In the genomic region with DNA sequence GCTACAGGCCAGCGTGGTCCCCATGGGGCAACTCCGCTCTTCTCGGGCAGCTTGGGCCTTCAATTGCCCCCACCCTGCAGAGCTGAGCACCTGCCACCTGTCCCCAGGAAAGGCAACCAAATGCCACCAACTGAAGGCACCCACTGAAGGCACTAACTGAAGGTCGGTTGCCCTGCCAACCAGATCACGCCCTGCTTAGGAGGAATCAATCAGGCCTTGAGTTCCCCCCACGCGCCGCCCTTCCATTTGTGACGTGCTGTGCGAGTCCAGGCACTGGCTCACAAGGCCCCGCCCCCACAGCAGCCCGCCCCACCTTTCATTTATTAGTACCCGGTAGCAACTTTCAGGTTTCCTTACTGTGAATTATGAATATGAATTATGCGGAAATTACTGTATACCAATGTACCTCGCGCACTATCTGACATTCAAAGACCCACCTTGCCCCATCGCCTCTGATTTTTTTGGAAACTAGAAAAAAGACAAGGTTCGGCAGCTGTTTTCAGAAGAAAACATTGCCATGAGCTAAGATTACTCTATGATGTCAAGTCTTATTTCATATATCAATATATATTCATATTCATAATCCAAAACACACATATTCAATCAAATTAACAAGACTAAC, we compare ENCODE assay signal across 21 cellular contexts.
DNase-seq lines count a peak whose midpoint lies in the region; ATAC-seq, FAIRE-seq and TF ChIP-seq lines count a peak whose summit lies in the region.
"Had no signal": no experiment of that assay in that cellular context is flagged by ENCODE, and none has a peak within 500 bp of the region (broad histone marks: within the 10 kb centered on the region; RNA-seq: fewer than 3 reads in every experiment).

No MANE protein-coding gene starts in this region.

- no peak overlapping the region for H2BK12ac ChIP-seq in neuronal stem cell (ENCODE audit: low read length)

- no peak for FAIRE-seq in GM12892 (lab: Jason Lieb, UNC)
- FAIRE-seq: H54, HTR-8/SVneo had no signal

- peak overlapping the region; percentile 71 for H3K18ac ChIP-seq in neuronal stem cell (ENCODE audit: low read length)

- H3K27me3 Mint-ChIP-seq in activated naive CD4-positive, alpha-beta T cell treated with anti-CD3 and anti-CD28 coated beads for 36 hours (ENCODE audit: low read depth) = peaks cover 14% of the 10 kb centered on the region
- peaks cover 12% of the 10 kb centered on the region for H3K27me3 Mint-ChIP-seq in activated T-helper 17 cell treated with anti-CD3 and anti-CD28 coated beads, Interleukin-2, amount 50 U/mL, for 72 hours

- H2AK5ac ChIP-seq in neuronal stem cell (ENCODE audit: low read depth, low read length) = no peak overlapping the region

- ATAC-seq in activated naive CD4-positive, alpha-beta T cell treated with anti-CD3 and anti-CD28 coated beads, Interleukin-2, amount 50 U/mL, for 72 hours = peak; percentile 63 to 69
- ATAC-seq in activated T-helper 17 cell treated with anti-CD3 and anti-CD28 coated beads, Interleukin-2, amount 50 U/mL, for 72 hours (replicated peaks) = peak; percentile 78
- ATAC-seq: PC-3 had no signal

- no peak overlapping the region for H3K4me2 ChIP-seq in neuronal stem cell (ENCODE audit: insufficient read depth, low read length, poor library complexity, severe bottlenecking)
- H3K4me2 ChIP-seq: BLaER1, KMS-11 had no signal

- no peak overlapping the region for H3K27ac ChIP-seq in neuronal stem cell (replicated peaks; ENCODE audit: low read length)
- H3K27ac ChIP-seq: 22Rv1, BLaER1, KMS-11 had no signal

- peaks cover 0 to 8% (median 0%) of the 10 kb centered on the region in 3 experiments for H3K27me3 ChIP-seq in neuronal stem cell (ENCODE audit: control insufficient read depth in 3 of 3, insufficient read depth in 3 of 3, low read depth in 1 of 3, low read length in 3 of 3)
- H3K27me3 ChIP-seq: BLaER1 had no signal

- no peaks in the 10 kb centered on the region for H3K9me3 ChIP-seq in neuronal stem cell (replicated peaks in 1 of 2; ENCODE audit: control insufficient read depth in 2 of 2, insufficient read depth in 1 of 2, low read depth in 1 of 2, low read length in 2 of 2)
- H3K9me3 ChIP-seq: BLaER1 had no signal

- H3K36me3 ChIP-seq in neuronal stem cell (replicated peaks in 1 of 2; ENCODE audit: control insufficient read depth in 2 of 2, insufficient read depth in 2 of 2, low read length in 2 of 2) = no peaks in the 10 kb centered on the region
- H3K36me3 ChIP-seq: BLaER1 had no signal

- CTCF ChIA-PET in activated naive CD4-positive, alpha-beta T cell treated with anti-CD3 and anti-CD28 coated beads for 36 hours (lab: Charles Lee) = no interaction called here

- peak; percentile 37 for DNase-seq in DMS53 (lab: John Stamatoyannopoulos, UW)
- DNase-seq in DMS53 treated with DMSO at 0.1 percent for 48 hours (lab: John Stamatoyannopoulos, UW; ENCODE audit: unreplicated experiment) = no peak
- DNase-seq in activated naive CD4-positive, alpha-beta T cell treated with anti-CD3 and anti-CD28 coated beads, Interleukin-2, amount 50 U/mL, for 72 hours (ENCODE audit: low spot score in 2 of 2) = no peak
- no peak for DNase-seq in activated naive CD4-positive, alpha-beta T cell treated with anti-CD3 and anti-CD28 coated beads for 36 hours
- no peak for DNase-seq in neuronal stem cell (ENCODE audit: low spot score)
- no peak for DNase-seq in GM12892 (ENCODE audit: insufficient read length)
- DNase-seq in HT-29 (ENCODE audit: low spot score) = no peak
- DNase-seq: ACHN, EL, NCI-H1092 treated with DMSO at 0.1 percent for 48 hours, NCI-H2081 treated with DMSO at 0.1 percent for 48 hours, NCI-H446, NCI-H526 treated with DMSO at 0.1 percent for 48 hours, PC-3, Right ventricle myocardium superior had no signal

- no peak overlapping the region for H2BK15ac ChIP-seq in neuronal stem cell (ENCODE audit: low read length)

- H3K4me1 ChIP-seq in neuronal stem cell (ENCODE audit: control insufficient read depth in 2 of 2, insufficient read depth in 1 of 2, low read depth in 1 of 2, low read length in 2 of 2) = no peaks in the 10 kb centered on the region
- H3K4me1 ChIP-seq: BLaER1 had no signal

- H3K4me3 ChIP-seq in neuronal stem cell (ENCODE audit: low read length in 2 of 2) = no peak overlapping the region
- H3K4me3 ChIP-seq: BLaER1 had no signal

- no peak overlapping the region for H2AFZ ChIP-seq in neuronal stem cell (ENCODE audit: low read length)

- intact Hi-C loops in activated naive CD4-positive, alpha-beta T cell treated with anti-CD3 and anti-CD28 coated beads for 36 hours (cut with micrococcal nuclease) = loop anchor here (1.0 kb wide), 2 partner anchors 303 to 401 kb away; no protein-coding TSS in a partner anchor

- no CpG with 5 or more reads among the region's 18 CpGs for WGBS in neuronal stem cell (ENCODE audit: extremely low coverage in 2 of 2, insufficient read length in 2 of 2, insufficient replicate concordance in 1 of 2), 2 donors

- no peaks in the 10 kb centered on the region for H3K36me3 Mint-ChIP-seq in activated naive CD4-positive, alpha-beta T cell treated with anti-CD3 and anti-CD28 coated beads, Interleukin-2, amount 50 U/mL, for 72 hours
- H3K36me3 Mint-ChIP-seq in activated naive CD4-positive, alpha-beta T cell treated with anti-CD3 and anti-CD28 coated beads for 36 hours (ENCODE audit: low read depth) = no peaks in the 10 kb centered on the region
- no peaks in the 10 kb centered on the region for H3K36me3 Mint-ChIP-seq in activated T-helper 17 cell treated with anti-CD3 and anti-CD28 coated beads, Interleukin-2, amount 50 U/mL, for 72 hours (ENCODE audit: low read depth)

- no peaks in the 10 kb centered on the region for H3K9me3 Mint-ChIP-seq in activated naive CD4-positive, alpha-beta T cell treated with anti-CD3 and anti-CD28 coated beads, Interleukin-2, amount 50 U/mL, for 72 hours
- no peaks in the 10 kb centered on the region for H3K9me3 Mint-ChIP-seq in activated naive CD4-positive, alpha-beta T cell treated with anti-CD3 and anti-CD28 coated beads for 36 hours
- no peaks in the 10 kb centered on the region for H3K9me3 Mint-ChIP-seq in activated T-helper 17 cell treated with anti-CD3 and anti-CD28 coated beads, Interleukin-2, amount 50 U/mL, for 72 hours

- no peaks in the 10 kb centered on the region for H3K4me1 Mint-ChIP-seq in activated naive CD4-positive, alpha-beta T cell treated with anti-CD3 and anti-CD28 coated beads for 36 hours (ENCODE audit: low read depth)
- no peaks in the 10 kb centered on the region for H3K4me1 Mint-ChIP-seq in activated T-helper 17 cell treated with anti-CD3 and anti-CD28 coated beads, Interleukin-2, amount 50 U/mL, for 72 hours

- no peak overlapping the region for H4K8ac ChIP-seq in neuronal stem cell (ENCODE audit: low read depth, low read length)

- no peak overlapping the region for H2BK120ac ChIP-seq in neuronal stem cell (ENCODE audit: low read depth, low read length)

- no peak for TF ChIP-seq POLR2A in GM12892 (IDR thresholded peaks at IDR 0.05; ENCODE audit: low read depth, low read length)

- no peak overlapping the region for H4K91ac ChIP-seq in neuronal stem cell (ENCODE audit: low read depth, low read length, poor library complexity)

- H3K23ac ChIP-seq in neuronal stem cell (ENCODE audit: low read depth, low read length, poor library complexity) = no peak overlapping the region

- peak overlapping the region; percentile 44 for H3K9ac ChIP-seq in neuronal stem cell (ENCODE audit: low read depth, low read length, poor library complexity)
- H3K9ac ChIP-seq: BLaER1, KMS-11 had no signal

- H3K14ac ChIP-seq in neuronal stem cell (ENCODE audit: low read length) = no peak overlapping the region

- no peak overlapping the region for H3K4me3 Mint-ChIP-seq in activated naive CD4-positive, alpha-beta T cell treated with anti-CD3 and anti-CD28 coated beads for 36 hours
- H3K4me3 Mint-ChIP-seq in activated T-helper 17 cell treated with anti-CD3 and anti-CD28 coated beads, Interleukin-2, amount 50 U/mL, for 72 hours = peak overlapping the region; percentile 57

- no peak overlapping the region for H3K4ac ChIP-seq in neuronal stem cell (ENCODE audit: low read length)

- no peaks in the 10 kb centered on the region for H3K79me1 ChIP-seq in neuronal stem cell (ENCODE audit: low read depth, low read length)

- H2BK5ac ChIP-seq in neuronal stem cell (ENCODE audit: low read length) = no peak overlapping the region

- H3K27ac Mint-ChIP-seq in activated naive CD4-positive, alpha-beta T cell treated with anti-CD3 and anti-CD28 coated beads, Interleukin-2, amount 50 U/mL, for 72 hours = no peak overlapping the region
- no peak overlapping the region for H3K27ac Mint-ChIP-seq in activated naive CD4-positive, alpha-beta T cell treated with anti-CD3 and anti-CD28 coated beads for 36 hours
- peak overlapping the region; percentile 50 for H3K27ac Mint-ChIP-seq in activated T-helper 17 cell treated with anti-CD3 and anti-CD28 coated beads, Interleukin-2, amount 50 U/mL, for 72 hours
